8 cellular contexts compared by ENCODE assay signal in the genomic region with DNA sequence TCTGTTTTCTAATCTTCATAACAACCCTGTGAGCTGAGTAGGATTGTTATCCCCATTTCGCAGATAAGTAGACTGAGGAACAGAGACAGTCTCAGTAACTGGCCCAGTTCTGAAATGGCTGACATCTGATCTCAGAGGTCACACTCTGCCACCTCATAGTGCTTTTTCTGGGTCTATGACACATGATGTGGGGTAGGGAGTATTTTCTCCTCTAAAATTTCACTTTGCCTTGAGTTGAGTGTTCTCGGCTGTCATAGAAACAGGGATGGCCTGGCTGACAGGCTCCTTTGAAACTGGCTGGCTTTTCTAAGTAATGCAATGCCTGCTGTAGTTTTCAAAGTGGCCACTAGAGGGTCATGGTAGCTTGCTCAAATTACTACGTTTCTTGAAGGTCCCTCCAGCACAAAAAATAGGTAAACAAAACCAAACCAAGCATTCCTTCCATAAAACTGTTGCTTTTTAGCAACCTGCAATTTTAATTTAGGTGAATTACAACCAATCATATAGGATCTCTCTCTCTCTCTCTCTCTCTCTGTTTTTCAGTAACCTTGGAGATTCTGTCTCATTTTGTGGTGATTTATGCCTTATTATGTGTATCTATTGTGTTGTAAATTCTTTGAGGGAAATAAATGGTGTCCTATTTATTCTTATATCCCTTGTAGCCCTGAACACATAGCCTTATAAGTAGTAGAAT.
DNase-seq lines count a peak whose midpoint lies in the region; ATAC-seq and TF ChIP-seq lines count a peak whose summit lies in the region.

No MANE protein-coding gene starts in this region.

- H3K9me2 ChIP-seq in OCI-LY1 (ENCODE audit: low read depth, low read length) = no peaks in the 10 kb centered on the region

- no peak overlapping the region for H3K4me3 Mint-ChIP-seq in activated T-cell treated with anti-CD3 and anti-CD28 coated beads, Interleukin-2, amount 50 U/mL, for 24 hours

- H3K27ac ChIP-seq in OCI-LY1 (ENCODE audit: low read depth, low read length, poor library complexity, severe bottlenecking) = no peak overlapping the region
- no peak overlapping the region for H3K27ac ChIP-seq in neutrophil
- peak overlapping the region; percentile 7 to 20 for H3K27ac ChIP-seq in tibial artery

- peak; percentile 38 for DNase-seq in COLO829 (ENCODE audit: low spot score)
- DNase-seq in activated T-cell treated with anti-CD3 and anti-CD28 coated beads, Interleukin-2, amount 50 U/mL, for 24 hours = peak; percentile 42
- peak; percentile 87 for DNase-seq in fibroblast of peridontal ligament (ENCODE audit: extremely low read depth)
- DNase-seq in tibial artery = peak in 1 of 2 donors; percentile 78

- no peak overlapping the region for H2AFZ ChIP-seq in OCI-LY1 (ENCODE audit: low read length)

- peaks cover 5% of the 10 kb centered on the region for H3K4me1 Mint-ChIP-seq in activated T-cell treated with anti-CD3 and anti-CD28 coated beads, Interleukin-2, amount 50 U/mL, for 24 hours (ENCODE audit: low read depth)

- no peak overlapping the region for H3K4me3 ChIP-seq in OCI-LY1 (ENCODE audit: low read depth, low read length, poor library complexity, severe bottlenecking)
- H3K4me3 ChIP-seq in neutrophil (ENCODE audit: low read depth in 1 of 2, low read length in 1 of 2) = no peak overlapping the region
- no peak overlapping the region for H3K4me3 ChIP-seq in tibial artery

- H3K4me1 ChIP-seq in OCI-LY1 (ENCODE audit: insufficient read depth, low read length, severe bottlenecking) = no peaks in the 10 kb centered on the region
- H3K4me1 ChIP-seq in neutrophil (ENCODE audit: control insufficient read depth in 1 of 2, insufficient read depth in 1 of 2, low read depth in 1 of 2, low read length in 1 of 2) = no peaks in the 10 kb centered on the region
- H3K4me1 ChIP-seq in tibial artery = peaks cover 0 to 30% (median 11%) of the 10 kb centered on the region in 4 donors

- H3K27me3 ChIP-seq in OCI-LY1 (ENCODE audit: insufficient read depth, low read length) (no peaks in the 10 kb centered on the region), neutrophil (no peaks in the 10 kb centered on the region), tibial artery (no peaks in the 10 kb centered on the region)

- H3K79me2 ChIP-seq in OCI-LY1 (ENCODE audit: insufficient read depth, low read length) = no peaks in the 10 kb centered on the region

- no peak overlapping the region for H3K9ac ChIP-seq in OCI-LY1 (ENCODE audit: low read length)

- H3K36me3 ChIP-seq in OCI-LY1 (ENCODE audit: insufficient read depth, low read length) = no peaks in the 10 kb centered on the region
- H3K36me3 ChIP-seq in neutrophil = no peaks in the 10 kb centered on the region
- no peaks in the 10 kb centered on the region for H3K36me3 ChIP-seq in tibial artery

- ATAC-seq in GM19438 (IDR thresholded peaks at IDR 0.05; ENCODE audit: low read depth, unreplicated experiment) = peak; percentile 95
- peak; percentile 68 for ATAC-seq in HG03571 (IDR thresholded peaks at IDR 0.05; ENCODE audit: unreplicated experiment)

- intact Hi-C loops in tibial artery (cut with DNase I; ENCODE audit: low total_unique reads) = no loop called here

- H3F3A ChIP-seq in OCI-LY1 (ENCODE audit: insufficient read depth, low read length) = no peaks in the 10 kb centered on the region

- H3K27me3 Mint-ChIP-seq in activated T-cell treated with anti-CD3 and anti-CD28 coated beads, Interleukin-2, amount 50 U/mL, for 24 hours = no peaks in the 10 kb centered on the region

- no peaks in the 10 kb centered on the region for H4K20me1 ChIP-seq in OCI-LY1 (ENCODE audit: insufficient read depth, low read length)

- H3K27ac Mint-ChIP-seq in activated T-cell treated with anti-CD3 and anti-CD28 coated beads, Interleukin-2, amount 50 U/mL, for 24 hours = no peak overlapping the region

- peak; percentile 96 for TF ChIP-seq CTCF in OCI-LY1 (IDR thresholded peaks at IDR 0.05; ENCODE audit: low read length)
- TF ChIP-seq CTCF in neutrophil (IDR thresholded peaks at IDR 0.05) = peak; percentile 63
- TF ChIP-seq CTCF in tibial artery (IDR thresholded peaks at IDR 0.05) = peak; percentile 86 to 88

- no peak overlapping the region for H3K4me2 ChIP-seq in OCI-LY1 (ENCODE audit: low read length)

- H3K36me3 Mint-ChIP-seq in activated T-cell treated with anti-CD3 and anti-CD28 coated beads, Interleukin-2, amount 50 U/mL, for 24 hours (ENCODE audit: low read depth) = no peaks in the 10 kb centered on the region

- no peaks in the 10 kb centered on the region for H3K9me3 ChIP-seq in OCI-LY1 (ENCODE audit: low read length)
- no peaks in the 10 kb centered on the region for H3K9me3 ChIP-seq in neutrophil
- H3K9me3 ChIP-seq in tibial artery = no peaks in the 10 kb centered on the region

- no peaks in the 10 kb centered on the region for H3K9me3 Mint-ChIP-seq in activated T-cell treated with anti-CD3 and anti-CD28 coated beads, Interleukin-2, amount 50 U/mL, for 24 hours

Comparison
In these comparisons a context has a peak if more than half of its experiments do, and no peak if none do; other contexts are left out.
1. H3K27ac ChIP-seq: peak in tibial artery (2 of 2); none in OCI-LY1 (single experiment) and neutrophil (single experiment).
2. Peak in every context shown above with its lines, with median percentiles within 50 percentile points of each other: CTCF ChIP-seq.